ENCODE assay signal across 1 cellular context in the genomic region with DNA sequence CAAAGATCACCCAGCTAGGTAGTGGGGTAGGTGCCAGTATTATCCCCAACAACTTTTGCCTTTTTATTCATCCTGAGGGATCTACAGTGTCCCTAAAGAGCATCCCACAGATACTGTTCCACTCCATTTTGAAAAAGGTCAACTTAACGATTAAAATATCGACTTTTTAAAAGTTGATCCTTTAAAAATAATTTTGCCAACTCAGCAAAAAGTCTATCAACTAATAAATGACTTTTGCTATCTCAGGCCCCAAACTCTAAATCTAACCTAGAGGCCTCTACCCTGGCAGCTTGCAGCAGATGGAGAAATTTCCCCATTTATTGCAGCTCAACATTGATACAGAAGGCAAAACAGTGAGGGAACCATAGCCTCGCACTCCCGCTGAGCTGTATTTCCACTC.
TF ChIP-seq lines count a peak whose summit lies in the region.

No MANE protein-coding gene starts in this region.

TF ChIP-seq in H1, 55 proteins besides CTCF, POLR2A, EP300 and RAD21 (continued from another document):
- no peak for TF ChIP-seq CHD1 (IDR thresholded peaks at IDR 0.05; ENCODE audit: low read depth, low read length)
- no peak for TF ChIP-seq KDM1A (IDR thresholded peaks at IDR 0.05; ENCODE audit: borderline replicate concordance, low read length)
- no peak for TF ChIP-seq SAP30 (IDR thresholded peaks at IDR 0.05; ENCODE audit: insufficient read depth, insufficient replicate concordance, low read length)
- peak; percentile 99 for TF ChIP-seq MAFK (IDR thresholded peaks at IDR 0.05; ENCODE audit: low read depth, low read length)
